In genomic region chr21:31616216-31616615, GRCh38 we compare ENCODE assay signal across 17 cellular contexts. TPM values are rescaled to one million over a fixed set of nuclear protein-coding genes. Genes with fewer than 3 reads are reported as not detected.
DNase-seq lines count a peak whose midpoint lies in the region; ATAC-seq, FAIRE-seq and TF ChIP-seq lines count a peak whose summit lies in the region.
"Had no signal": no experiment of that assay in that cellular context is flagged by ENCODE, and none has a peak within 500 bp of the region (broad histone marks: within the 10 kb centered on the region; RNA-seq: fewer than 3 reads in every experiment).

No MANE protein-coding gene starts in this region.

- FAIRE-seq in urothelium cell line (lab: Jason Lieb, UNC): peak; percentile 30
- FAIRE-seq: D721Med, G401.6, GM12891, GM19239 had no signal

- H3K4me3 ChIP-seq in mammary epithelial cell (replicated peaks in 1 of 3; ENCODE audit: insufficient read depth in 1 of 3, low read depth in 2 of 3, low read length in 3 of 3): no peak overlapping the region
- H3K4me3 ChIP-seq: HAP-1 had no signal

- BruUV-seq in MCF 10A (replicated peaks; lab: Mats Ljungman, UMichigan): no TSS peak
- no TSS peak for BruUV-seq in mammary epithelial cell (replicated peaks; lab: Mats Ljungman, UMichigan)

- TF ChIP-seq CTCF in MCF 10A (IDR thresholded peaks at IDR 0.05; ENCODE audit: unreplicated experiment) (no peak), mammary epithelial cell (conservative IDR thresholded peaks at IDR 0.05 in 1 of 2, IDR thresholded peaks at IDR 0.05 in 1 of 2; ENCODE audit: extremely low read depth in 1 of 2, insufficient read depth in 1 of 2, low read depth in 1 of 2, low read length in 2 of 2) (no peak)

- no peak for ATAC-seq in activated naive CD4-positive, alpha-beta T cell treated with anti-CD3 and anti-CD28 coated beads, Interleukin-2, amount 50 U/mL, for 72 hours
- no peak for ATAC-seq in HG02798 (IDR thresholded peaks at IDR 0.05; ENCODE audit: poor library complexity, unreplicated experiment)

- POLR2A ChIA-PET in MCF 10A (lab: Yijun Ruan, JAX): no interaction called here

- no peak overlapping the region for H3K27ac Mint-ChIP-seq in MCF 10A (ENCODE audit: low read depth, unreplicated experiment)
- no peak overlapping the region for H3K27ac Mint-ChIP-seq in activated naive CD4-positive, alpha-beta T cell treated with anti-CD3 and anti-CD28 coated beads, Interleukin-2, amount 50 U/mL, for 72 hours
- H3K27ac Mint-ChIP-seq: B cell; CD4-positive, alpha-beta T cell had no signal

- no peaks in the 10 kb centered on the region for H3K4me1 Mint-ChIP-seq in MCF 10A (ENCODE audit: insufficient read depth, unreplicated experiment)

- H3K4me2 ChIP-seq in mammary epithelial cell (ENCODE audit: insufficient read depth, low read depth, low read length): no peak overlapping the region

- CTCF ChIA-PET in MCF 10A (lab: Yijun Ruan, JAX) (no interaction called here), mammary epithelial cell (lab: Charles Lee; ENCODE audit: low non-redundant PET) (no interaction called here)

- H4K20me1 ChIP-seq in mammary epithelial cell (ENCODE audit: insufficient read depth, low read length): no peaks in the 10 kb centered on the region

- H3K79me2 ChIP-seq in mammary epithelial cell (ENCODE audit: insufficient read depth, low read length): no peaks in the 10 kb centered on the region

- H3K27me3 Mint-ChIP-seq in MCF 10A (ENCODE audit: insufficient read depth, unreplicated experiment): no peaks in the 10 kb centered on the region

- H3K27ac ChIP-seq in mammary epithelial cell (ENCODE audit: insufficient read depth, low read depth, low read length): no peak overlapping the region
- H3K27ac ChIP-seq: C4-2B had no signal

- H2AFZ ChIP-seq in mammary epithelial cell (ENCODE audit: low read depth, low read length): no peak overlapping the region

- H3K36me3 Mint-ChIP-seq in MCF 10A (ENCODE audit: insufficient read depth, unreplicated experiment): no peaks in the 10 kb centered on the region
- peaks cover 0 to 11% of the 10 kb centered on the region in 2 donors for H3K36me3 Mint-ChIP-seq in activated naive CD4-positive, alpha-beta T cell treated with anti-CD3 and anti-CD28 coated beads, Interleukin-2, amount 50 U/mL, for 72 hours

- in situ Hi-C loops in mammary epithelial cell (cut with MboI; ENCODE audit: low sequenced_read_pairs in 2 of 2): no loop called here

- no peaks in the 10 kb centered on the region for H3K9me3 ChIP-seq in mammary epithelial cell (replicated peaks; ENCODE audit: insufficient read depth, low read length)
- H3K9me3 ChIP-seq: Caco-2, HAP-1 had no signal

- no peaks in the 10 kb centered on the region for H3K27me3 ChIP-seq in mammary epithelial cell (ENCODE audit: insufficient read depth, low read length)

- intact Hi-C loops in MCF 10A (cut with micrococcal nuclease): no loop called here
- intact Hi-C loops in mammary epithelial cell (cut with micrococcal nuclease): no loop called here

- H3K9me3 Mint-ChIP-seq in MCF 10A (ENCODE audit: unreplicated experiment): no peaks in the 10 kb centered on the region
- H3K9me3 Mint-ChIP-seq in activated naive CD4-positive, alpha-beta T cell treated with anti-CD3 and anti-CD28 coated beads, Interleukin-2, amount 50 U/mL, for 72 hours: peaks cover 5 to 12% of the 10 kb centered on the region in 2 donors
- H3K9me3 Mint-ChIP-seq: CD4-positive, alpha-beta T cell had no signal

- H3K36me3 ChIP-seq in mammary epithelial cell (ENCODE audit: insufficient read depth, low read length): no peaks in the 10 kb centered on the region
- H3K36me3 ChIP-seq: HAP-1 had no signal

- 73% methylated on average over 7 of the region's 9 CpGs for WGBS in mammary epithelial cell (ENCODE audit: low coverage, missing lambda C conversion rate)

- DNase-seq in NCI-H2029 (lab: John Stamatoyannopoulos, UW) (peak; percentile 3), NCI-H2029 treated with DMSO at 0.1 percent for 48 hours (lab: John Stamatoyannopoulos, UW) (no peak), MCF 10A (ENCODE audit: unreplicated experiment) (peak; percentile 31), mammary epithelial cell (no peak), NCI-H69 (lab: John Stamatoyannopoulos, UW) (peak; percentile 60), urothelium cell line (ENCODE audit: low spot score) (no peak)
- no peak for DNase-seq in activated naive CD4-positive, alpha-beta T cell treated with anti-CD3 and anti-CD28 coated beads, Interleukin-2, amount 50 U/mL, for 72 hours (ENCODE audit: low spot score in 2 of 2)
- DNase-seq: Caco-2; CD4-positive, alpha-beta T cell had no signal

- no peaks in the 10 kb centered on the region for H3K4me1 ChIP-seq in mammary epithelial cell (ENCODE audit: insufficient read depth, low read length)
- H3K4me1 ChIP-seq: Caco-2, HAP-1 had no signal

- H3K4me3 Mint-ChIP-seq in MCF 10A (ENCODE audit: unreplicated experiment): no peak overlapping the region
- H3K4me3 Mint-ChIP-seq: B cell; CD4-positive, alpha-beta T cell had no signal

- dilution Hi-C loops in mammary epithelial cell (cut with HindIII; ENCODE audit: low sequenced_read_pairs): no loop called here

- H3K9ac ChIP-seq in mammary epithelial cell (ENCODE audit: insufficient read depth, low read length): no peak overlapping the region

RNA-seq across cellular contexts. Expression of gene SOD1, which starts 43.3 kb away (rescaled TPM):
- total RNA-seq in MCF 10A (2022) (224 and 239 TPM in 2 replicates), mammary epithelial cell (100 to 1,000 TPM; 104 to 184 TPM)
- 415 TPM for polyA plus RNA-seq in mammary epithelial cell
- polyA minus RNA-seq in mammary epithelial cell: 171 TPM
- total RNA-seq in activated naive CD4-positive, alpha-beta T cell treated with anti-CD3 and anti-CD28 coated beads, Interleukin-2, amount 50 U/mL, for 72 hours: 100 to 1,000 TPM; 193 to 270 TPM

Comparison
In these comparisons a context has a peak if more than half of its experiments do, and no peak if none do; other contexts are left out.
1. DNase-seq: peak in NCI-H2029 (single experiment), MCF 10A (single experiment) and NCI-H69 (single experiment); none in NCI-H2029 treated with DMSO at 0.1 percent for 48 hours (single experiment), mammary epithelial cell (single experiment), urothelium cell line (single experiment) and activated naive CD4-positive, alpha-beta T cell treated with anti-CD3 and anti-CD28 coated beads, Interleukin-2, amount 50 U/mL, for 72 hours (0 of 2).